ENCODE assay signal across 1 cellular context in genomic region chr1:229558460-229559335, GRCh38.
TF ChIP-seq lines count a peak whose summit lies in the region.

TSS of gene ABCB10 (minus strand) at chr1:229558707. CDS start at chr1:229558652, 55 bp downstream.

TF ChIP-seq in K562, 482 proteins besides CTCF, POLR2A, EP300 and RAD21 (continued from another document and continues in another):
- TF ChIP-seq MNT (conservative IDR thresholded peaks at IDR 0.05), result peak; percentile 98 to 99
- TF ChIP-seq MAX (CRISPR knock-in tag; IDR thresholded peaks at IDR 0.05), result peak; percentile 95
- peak; percentile 72 for TF ChIP-seq CBFA2T3 (IDR thresholded peaks at IDR 0.05)
- TF ChIP-seq ZNF644 (tag; IDR thresholded peaks at IDR 0.05; ENCODE audit: low read depth), result no peak
- peak; percentile 92 for TF ChIP-seq TOE1 (IDR thresholded peaks at IDR 0.05; ENCODE audit: borderline replicate concordance)
- peak; percentile 43; the same call in 1 of the 2 replicates for TF ChIP-seq TOE1 (CRISPR knock-in tag; IDR thresholded peaks at IDR 0.05; ENCODE audit: borderline replicate concordance, low read depth)
- peak; percentile 73; the same call in 1 of the 2 replicates for TF ChIP-seq HDAC2 (IDR thresholded peaks at IDR 0.05)
- no peak for TF ChIP-seq SNIP1 (IDR thresholded peaks at IDR 0.05; ENCODE audit: low read depth)
- peak; percentile 92 for TF ChIP-seq EGR1 (conservative IDR thresholded peaks at IDR 0.05)
- peak; percentile 98 for TF ChIP-seq HNRNPK (IDR thresholded peaks at IDR 0.05; ENCODE audit: low read depth, low read length, poor library complexity, severe bottlenecking)
- TF ChIP-seq NR4A1 (CRISPR knock-in tag; IDR thresholded peaks at IDR 0.05), result peak; percentile 9; the same call in 1 of the 2 replicates
- peak; percentile 52; the same call in 1 of the 2 replicates for TF ChIP-seq NR4A1 (tag; IDR thresholded peaks at IDR 0.05)
- peak; percentile 7 for TF ChIP-seq ZFP36 (IDR thresholded peaks at IDR 0.05; ENCODE audit: low read depth, low read length, partially characterized antibody)
- no peak for TF ChIP-seq SRSF9 (IDR thresholded peaks at IDR 0.05; ENCODE audit: borderline replicate concordance, low read depth, low read length)
- no peak for TF ChIP-seq MCM5 (IDR thresholded peaks at IDR 0.05; ENCODE audit: low read depth)
- peak; percentile 97 for TF ChIP-seq DACH1 (IDR thresholded peaks at IDR 0.05; ENCODE audit: partially characterized antibody)
- no peak for TF ChIP-seq FOXJ2 (tag; IDR thresholded peaks at IDR 0.05)
- no peak for TF ChIP-seq RERE (CRISPR knock-in tag; IDR thresholded peaks at IDR 0.05; ENCODE audit: borderline replicate concordance)
- TF ChIP-seq POLR2B (IDR thresholded peaks at IDR 0.05; ENCODE audit: low read depth, partially characterized antibody), result peak; percentile 62
- peak; percentile 77 for TF ChIP-seq L3MBTL2 (IDR thresholded peaks at IDR 0.05)
- peak; percentile 78; the same call in 1 of the 2 replicates for TF ChIP-seq PHF8 (IDR thresholded peaks at IDR 0.05; ENCODE audit: borderline replicate concordance, low read length)
- peak; percentile 79 for TF ChIP-seq SETDB1 (IDR thresholded peaks at IDR 0.05; ENCODE audit: low read length)
- TF ChIP-seq MGA (IDR thresholded peaks at IDR 0.05), result 0 out of 2 replicates have a peak, but pooled peaks have one; percentile 24
- peak; percentile 12; the same call in 1 of the 2 replicates for TF ChIP-seq POLR2AphosphoS5 (IDR thresholded peaks at IDR 0.05; ENCODE audit: control insufficient read depth, insufficient read depth, low read depth, low read length)
- TF ChIP-seq RREB1 (CRISPR knock-in tag; IDR thresholded peaks at IDR 0.05), result 0 out of 2 replicates have a peak, but pooled peaks have one; percentile 56
- 0 out of 2 replicates have a peak, but pooled peaks have one; percentile 13 for TF ChIP-seq ZFPM2 (CRISPR knock-in tag; IDR thresholded peaks at IDR 0.05)
- no peak for TF ChIP-seq ZNF174 (CRISPR knock-in tag; IDR thresholded peaks at IDR 0.05)
- no peak for TF ChIP-seq KAT8 (IDR thresholded peaks at IDR 0.05; ENCODE audit: low read depth)
- 0 out of 4 replicates have a peak, but pooled peaks of 1 of the 2 experiments have one; percentile 73 for TF ChIP-seq FOXA3 (CRISPR knock-in tag; conservative IDR thresholded peaks at IDR 0.05 in 1 of 2, IDR thresholded peaks at IDR 0.05 in 1 of 2)
- TF ChIP-seq GABPB1 (CRISPR knock-in tag; IDR thresholded peaks at IDR 0.05), result peak; percentile 73
- TF ChIP-seq TCF7L2 (IDR thresholded peaks at IDR 0.05; ENCODE audit: low read depth, low read length), result no peak
- no peak for TF ChIP-seq ZNF764 (CRISPR knock-in tag; IDR thresholded peaks at IDR 0.05; ENCODE audit: low read depth)
- TF ChIP-seq JUNB (CRISPR knock-in tag; conservative IDR thresholded peaks at IDR 0.05), result no peak
- no peak for TF ChIP-seq ETV1 (tag; conservative IDR thresholded peaks at IDR 0.05; ENCODE audit: low read depth)
